Comparison of ENCODE assay signal across 8 cellular contexts in genomic region chr17:76497979-76498885, GRCh38. TPM values are rescaled to one million over a fixed set of nuclear protein-coding genes. Genes with fewer than 3 reads are reported as not detected.
A peak's percentile ranks its signal among the peaks of the same experiment; 100 is the strongest.
DNase-seq lines count a peak whose midpoint lies in the region; ATAC-seq and TF ChIP-seq lines count a peak whose summit lies in the region.

No MANE protein-coding gene starts in this region.

- H3K27me3 ChIP-seq in endodermal cell (ENCODE audit: control insufficient read depth, insufficient read depth, low read length, poor library complexity, severe bottlenecking), result no peaks in the 10 kb centered on the region

- DNase-seq in activated naive CD4-positive, alpha-beta T cell treated with anti-CD3 and anti-CD28 coated beads, Interleukin-2, amount 10 ng/mL, durations not matched to agents 7 days and 5 days, result no peak
- DNase-seq in activated naive CD4-positive, alpha-beta T cell treated with anti-CD3 and anti-CD28 coated beads, Interleukin-2, amount 50 U/mL, for 16 hours, result no peak
- DNase-seq in RPMI8226 (peak; percentile 76), endodermal cell (peak; percentile 87), mesothelial cell of epicardium (ENCODE audit: low spot score in 2 of 2, unreplicated experiment in 2 of 2) (peak; percentile 43 to 74), type B pancreatic cell (ENCODE audit: extremely low spot score, unreplicated experiment) (no peak), inferior parietal cortex (ENCODE audit: extremely low spot score) (no peak)

- no peaks in the 10 kb centered on the region for H3K4me1 ChIP-seq in endodermal cell (ENCODE audit: control insufficient read depth, insufficient read depth, low read length)

- H3K9me3 Mint-ChIP-seq in activated naive CD4-positive, alpha-beta T cell treated with anti-CD3 and anti-CD28 coated beads, Interleukin-2, amount 10 ng/mL, durations not matched to agents 7 days and 5 days, result no peaks in the 10 kb centered on the region
- H3K9me3 Mint-ChIP-seq in endodermal cell (no peaks in the 10 kb centered on the region), mesothelial cell of epicardium (no peaks in the 10 kb centered on the region), type B pancreatic cell (no peaks in the 10 kb centered on the region)

- TF ChIP-seq CTCF in endodermal cell (conservative IDR thresholded peaks at IDR 0.05), result no peak
- TF ChIP-seq CTCF in mesothelial cell of epicardium (IDR thresholded peaks at IDR 0.05; ENCODE audit: unreplicated experiment), result no peak
- TF ChIP-seq CTCF in type B pancreatic cell (conservative IDR thresholded peaks at IDR 0.05), result no peak

- no peaks in the 10 kb centered on the region for H3K36me3 ChIP-seq in endodermal cell (ENCODE audit: control insufficient read depth, insufficient read depth, low read length)

- peak overlapping the region; percentile 3 for H3K27ac ChIP-seq in endodermal cell (ENCODE audit: low read depth, low read length)

- no peak for ATAC-seq in GM19328 (IDR thresholded peaks at IDR 0.05; ENCODE audit: unreplicated experiment)

- 65 to 66% methylated on average over 17 to 31 of the region's 31 CpGs for WGBS in endodermal cell (ENCODE audit: insufficient coverage in 1 of 2, insufficient read length in 1 of 2), 2 experiments

- H3K4me3 Mint-ChIP-seq in activated naive CD4-positive, alpha-beta T cell treated with anti-CD3 and anti-CD28 coated beads, Interleukin-2, amount 10 ng/mL, durations not matched to agents 7 days and 5 days, result no peak overlapping the region
- H3K4me3 Mint-ChIP-seq in endodermal cell, result peak overlapping the region; percentile 16
- peak overlapping the region; percentile 33 for H3K4me3 Mint-ChIP-seq in mesothelial cell of epicardium
- peak overlapping the region; percentile 80 for H3K4me3 Mint-ChIP-seq in type B pancreatic cell

- CTCF ChIA-PET in activated naive CD4-positive, alpha-beta T cell treated with anti-CD3 and anti-CD28 coated beads, Interleukin-2, amount 10 ng/mL, durations not matched to agents 7 days and 5 days (lab: Charles Lee), result interaction anchor here (0.6 to 2.0 kb wide), 3 partner anchors 32 to 71 kb away, joined by 3 to 7 read pairs (median 5); partner anchors contain the start of genes AANAT and UBE2O

- H3K9me3 ChIP-seq in endodermal cell (ENCODE audit: control insufficient read depth, low read length), result no peaks in the 10 kb centered on the region

- peaks cover 10% of the 10 kb centered on the region for H3K36me3 Mint-ChIP-seq in activated naive CD4-positive, alpha-beta T cell treated with anti-CD3 and anti-CD28 coated beads, Interleukin-2, amount 10 ng/mL, durations not matched to agents 7 days and 5 days
- no peaks in the 10 kb centered on the region for H3K36me3 Mint-ChIP-seq in endodermal cell (ENCODE audit: low read depth)
- no peaks in the 10 kb centered on the region for H3K36me3 Mint-ChIP-seq in mesothelial cell of epicardium
- no peaks in the 10 kb centered on the region for H3K36me3 Mint-ChIP-seq in type B pancreatic cell

- H3K27ac Mint-ChIP-seq in activated naive CD4-positive, alpha-beta T cell treated with anti-CD3 and anti-CD28 coated beads, Interleukin-2, amount 10 ng/mL, durations not matched to agents 7 days and 5 days, result peak overlapping the region; percentile 45
- H3K27ac Mint-ChIP-seq in endodermal cell (no peak overlapping the region), mesothelial cell of epicardium (peak overlapping the region; percentile 84), type B pancreatic cell (peak overlapping the region; percentile 63)

- H3K27me3 Mint-ChIP-seq in activated naive CD4-positive, alpha-beta T cell treated with anti-CD3 and anti-CD28 coated beads, Interleukin-2, amount 10 ng/mL, durations not matched to agents 7 days and 5 days, result no peaks in the 10 kb centered on the region
- H3K27me3 Mint-ChIP-seq in endodermal cell (ENCODE audit: insufficient read depth) (no peaks in the 10 kb centered on the region), mesothelial cell of epicardium (ENCODE audit: low read depth) (peaks cover 5% of the 10 kb centered on the region), type B pancreatic cell (peaks cover 11% of the 10 kb centered on the region)

- peak overlapping the region; percentile 11 for H3K9ac ChIP-seq in endodermal cell (ENCODE audit: extremely low read depth, low read length, poor library complexity, severe bottlenecking)

- no peak overlapping the region for H3K4me3 ChIP-seq in endodermal cell (ENCODE audit: low read length)

- H3K4me1 Mint-ChIP-seq in activated naive CD4-positive, alpha-beta T cell treated with anti-CD3 and anti-CD28 coated beads, Interleukin-2, amount 10 ng/mL, durations not matched to agents 7 days and 5 days, result peaks cover 85% of the 10 kb centered on the region
- H3K4me1 Mint-ChIP-seq in endodermal cell (peaks cover 47% of the 10 kb centered on the region), mesothelial cell of epicardium (peaks cover 45% of the 10 kb centered on the region), type B pancreatic cell (ENCODE audit: unreplicated experiment) (peaks cover 37% of the 10 kb centered on the region)

RNA-seq across cellular contexts. Expression of gene RHBDF2, which starts 3.0 kb away (rescaled TPM):
- total RNA-seq in endodermal cell (10 to 100 TPM; 28.5 to 31.1 TPM), mesothelial cell of epicardium (19.1 to 21.6 TPM (median 21.5 TPM) in 3 replicates), type B pancreatic cell (ENCODE audit: low replicate concordance) (12.3 and 17.2 TPM in 2 replicates)
- polyA plus RNA-seq in endodermal cell (2013, experiment 1 of 2), result 6.1 TPM
- polyA plus RNA-seq in endodermal cell (2013, experiment 2 of 2), result 6.0 TPM

RNA-seq across cellular contexts. Expression of gene AANAT, which starts 30.8 kb away (rescaled TPM):
- total RNA-seq in endodermal cell, result not detected
- polyA plus RNA-seq in endodermal cell (2013, experiment 1 of 2), result not detected
- 0.29 TPM for polyA plus RNA-seq in endodermal cell (2013, experiment 2 of 2)
- 0.22 to 0.40 TPM in 2 of 3 replicates, not detected in the other for total RNA-seq in mesothelial cell of epicardium
- total RNA-seq in type B pancreatic cell (ENCODE audit: low replicate concordance), result not detected in 2 replicates

RNA-seq across cellular contexts. Expression of gene CYGB, which starts 39.3 kb away (rescaled TPM):
- 1 to 10 TPM; 2.0 to 3.4 TPM for total RNA-seq in endodermal cell
- polyA plus RNA-seq in endodermal cell (2013, experiment 1 of 2), result 3.3 TPM
- 2.3 TPM for polyA plus RNA-seq in endodermal cell (2013, experiment 2 of 2)
- total RNA-seq in mesothelial cell of epicardium, result 8.6 to 10.4 TPM (median 10.1 TPM) in 3 replicates
- 2.5 and 10.0 TPM in 2 replicates for total RNA-seq in type B pancreatic cell (ENCODE audit: low replicate concordance)

RNA-seq across cellular contexts. Expression of gene PRCD, which starts 41.6 kb away (rescaled TPM):
- total RNA-seq in endodermal cell (1 to 10 TPM; 3.2 to 4.8 TPM), mesothelial cell of epicardium (8.7 to 9.9 TPM (median 9.9 TPM) in 3 replicates), type B pancreatic cell (ENCODE audit: low replicate concordance) (0.33 and 3.3 TPM in 2 replicates)
- 0.50 TPM for polyA plus RNA-seq in endodermal cell (2013, experiment 1 of 2)
- 2.2 TPM for polyA plus RNA-seq in endodermal cell (2013, experiment 2 of 2)

RNA-seq across cellular contexts. Expression of gene UBE2O, which starts 45.3 kb away (rescaled TPM):
- total RNA-seq in endodermal cell (10 to 100 TPM; 45.4 to 46.5 TPM), mesothelial cell of epicardium (42.7 to 46.3 TPM (median 44.3 TPM) in 3 replicates), type B pancreatic cell (ENCODE audit: low replicate concordance) (38.5 and 51.5 TPM in 2 replicates)
- polyA plus RNA-seq in endodermal cell (2013, experiment 1 of 2), result 41.5 TPM
- polyA plus RNA-seq in endodermal cell (2013, experiment 2 of 2), result 38.4 TPM

Comparison
In these comparisons a context has a peak if more than half of its experiments do, and no peak if none do; other contexts are left out.
1. DNase-seq: peak in RPMI8226 (single experiment), endodermal cell (single experiment) and mesothelial cell of epicardium (2 of 2); none in activated naive CD4-positive, alpha-beta T cell treated with anti-CD3 and anti-CD28 coated beads, Interleukin-2, amount 10 ng/mL, durations not matched to agents 7 days and 5 days (single experiment), activated naive CD4-positive, alpha-beta T cell treated with anti-CD3 and anti-CD28 coated beads, Interleukin-2, amount 50 U/mL, for 16 hours (single experiment), type B pancreatic cell (single experiment) and inferior parietal cortex (single experiment).